ENCODE assay signal across 10 cellular contexts in genomic region chr1:155137550-155137949, GRCh38. TPM values are rescaled to one million over a fixed set of nuclear protein-coding genes. Genes with fewer than 3 reads are reported as not detected.
DNase-seq lines count a peak whose midpoint lies in the region; ATAC-seq and TF ChIP-seq lines count a peak whose summit lies in the region.
"Had no signal": no experiment of that assay in that cellular context is flagged by ENCODE, and none has a peak within 500 bp of the region (broad histone marks: within the 10 kb centered on the region; RNA-seq: fewer than 3 reads in every experiment).

No MANE protein-coding gene starts in this region.

- peaks cover 14% of the 10 kb centered on the region for H3K36me3 Mint-ChIP-seq in activated CD8-positive, alpha-beta memory T cell treated with anti-CD3 and anti-CD28 coated beads, Interleukin-2, amount 10 ng/mL, durations not matched to agents 7 days and 5 days
- H3K36me3 Mint-ChIP-seq in endodermal cell (ENCODE audit: low read depth): peaks cover 15% of the 10 kb centered on the region
- peaks cover 66% of the 10 kb centered on the region for H3K36me3 Mint-ChIP-seq in stimulated activated effector memory CD8-positive, alpha-beta T cell treated with anti-CD3 and anti-CD28 coated beads, Interleukin-12 subunit alpha, Interleukin-12 subunit beta, amount 100 ng/mL, for 72 hours

- no peak for ATAC-seq in activated CD8-positive, alpha-beta memory T cell treated with anti-CD3 and anti-CD28 coated beads, Interleukin-2, amount 10 ng/mL, durations not matched to agents 7 days and 5 days
- ATAC-seq in RWPE2 (ENCODE audit: low read depth): no peak
- ATAC-seq in stimulated activated effector memory CD8-positive, alpha-beta T cell treated with anti-CD3 and anti-CD28 coated beads, Interleukin-12 subunit alpha, Interleukin-12 subunit beta, amount 100 ng/mL, for 72 hours: no peak
- ATAC-seq in GM19324 (IDR thresholded peaks at IDR 0.05; ENCODE audit: low FRiP score, unreplicated experiment): no peak

- H3K4me1 ChIP-seq in RWPE2 (ENCODE audit: insufficient read depth, poor library complexity, severe bottlenecking) (peaks cover 6% of the 10 kb centered on the region), endodermal cell (ENCODE audit: control insufficient read depth, insufficient read depth, low read length) (peaks cover 4% of the 10 kb centered on the region)

- DNase-seq in activated CD8-positive, alpha-beta memory T cell treated with anti-CD3 and anti-CD28 coated beads, Interleukin-2, amount 10 ng/mL, durations not matched to agents 7 days and 5 days: no peak
- DNase-seq in activated CD8-positive, alpha-beta memory T cell treated with anti-CD3 and anti-CD28 coated beads, Interleukin-2, amount 50 U/mL, for 48 hours: no peak
- DNase-seq in RWPE2 (ENCODE audit: low spot score): no peak
- no peak for DNase-seq in endodermal cell
- no peak for DNase-seq in stimulated activated effector memory CD8-positive, alpha-beta T cell treated with anti-CD3 and anti-CD28 coated beads, Interleukin-12 subunit alpha, Interleukin-12 subunit beta, amount 100 ng/mL, for 72 hours (ENCODE audit: low spot score in 2 of 2)
- DNase-seq in SHP77 (lab: John Stamatoyannopoulos, UW): no peak
- DNase-seq in cerebellar nuclear complex (lab: John Stamatoyannopoulos, UW): no peak
- DNase-seq: nucleus accumbens, testis had no signal

- H3K9me3 ChIP-seq in RWPE2 (ENCODE audit: severe bottlenecking): no peaks in the 10 kb centered on the region
- H3K9me3 ChIP-seq in endodermal cell (ENCODE audit: control insufficient read depth, low read length): no peaks in the 10 kb centered on the region
- H3K9me3 ChIP-seq: testis had no signal

- peak overlapping the region; percentile 98 for H3K27ac Mint-ChIP-seq in activated CD8-positive, alpha-beta memory T cell treated with anti-CD3 and anti-CD28 coated beads, Interleukin-2, amount 10 ng/mL, durations not matched to agents 7 days and 5 days
- no peak overlapping the region for H3K27ac Mint-ChIP-seq in endodermal cell
- peak overlapping the region; percentile 99 for H3K27ac Mint-ChIP-seq in stimulated activated effector memory CD8-positive, alpha-beta T cell treated with anti-CD3 and anti-CD28 coated beads, Interleukin-12 subunit alpha, Interleukin-12 subunit beta, amount 100 ng/mL, for 72 hours

- H3K4me3 ChIP-seq in RWPE2 (ENCODE audit: severe bottlenecking) (no peak overlapping the region), endodermal cell (ENCODE audit: low read length) (peak overlapping the region; percentile 99)
- H3K4me3 ChIP-seq: testis had no signal

- H3K4me3 Mint-ChIP-seq in activated CD8-positive, alpha-beta memory T cell treated with anti-CD3 and anti-CD28 coated beads, Interleukin-2, amount 10 ng/mL, durations not matched to agents 7 days and 5 days: peak overlapping the region; percentile 97
- peak overlapping the region; percentile 94 for H3K4me3 Mint-ChIP-seq in endodermal cell
- peak overlapping the region; percentile 98 for H3K4me3 Mint-ChIP-seq in stimulated activated effector memory CD8-positive, alpha-beta T cell treated with anti-CD3 and anti-CD28 coated beads, Interleukin-12 subunit alpha, Interleukin-12 subunit beta, amount 100 ng/mL, for 72 hours

- H3K36me3 ChIP-seq in RWPE2 (ENCODE audit: low read depth) (peaks cover 34% of the 10 kb centered on the region), endodermal cell (ENCODE audit: control insufficient read depth, insufficient read depth, low read length) (peaks cover 12% of the 10 kb centered on the region)

- CTCF ChIA-PET in activated CD8-positive, alpha-beta memory T cell treated with anti-CD3 and anti-CD28 coated beads, Interleukin-2, amount 10 ng/mL, durations not matched to agents 7 days and 5 days (lab: Charles Lee): interaction anchor here (0.9 to 5.1 kb wide), 7 partner anchors 30 to 56 kb away, joined by 3 to 32 read pairs (median 15); partner anchors contain the start of gene KRTCAP2

- H3K27ac ChIP-seq in RWPE2 (ENCODE audit: poor library complexity, severe bottlenecking) (peak overlapping the region; percentile 91), endodermal cell (ENCODE audit: low read depth, low read length) (no peak overlapping the region)

- TF ChIP-seq CTCF in RWPE2 (IDR thresholded peaks at IDR 0.05; ENCODE audit: poor library complexity, severe bottlenecking): no peak
- TF ChIP-seq CTCF in endodermal cell (conservative IDR thresholded peaks at IDR 0.05): no peak

- H3K9me3 Mint-ChIP-seq in activated CD8-positive, alpha-beta memory T cell treated with anti-CD3 and anti-CD28 coated beads, Interleukin-2, amount 10 ng/mL, durations not matched to agents 7 days and 5 days (ENCODE audit: low read depth): no peaks in the 10 kb centered on the region
- no peaks in the 10 kb centered on the region for H3K9me3 Mint-ChIP-seq in endodermal cell
- H3K9me3 Mint-ChIP-seq in stimulated activated effector memory CD8-positive, alpha-beta T cell treated with anti-CD3 and anti-CD28 coated beads, Interleukin-12 subunit alpha, Interleukin-12 subunit beta, amount 100 ng/mL, for 72 hours: no peaks in the 10 kb centered on the region

- H3K9ac ChIP-seq in endodermal cell (ENCODE audit: extremely low read depth, low read length, poor library complexity, severe bottlenecking): no peak overlapping the region

- WGBS in endodermal cell (ENCODE audit: insufficient coverage in 1 of 2, insufficient read length in 1 of 2), 2 experiments: 89 to 91% methylated on average over 4 to 5 of the region's 5 CpGs

- peaks cover 5% of the 10 kb centered on the region for H3K27me3 Mint-ChIP-seq in activated CD8-positive, alpha-beta memory T cell treated with anti-CD3 and anti-CD28 coated beads, Interleukin-2, amount 10 ng/mL, durations not matched to agents 7 days and 5 days
- H3K27me3 Mint-ChIP-seq in endodermal cell (ENCODE audit: insufficient read depth): peaks cover 28% of the 10 kb centered on the region

- H3K4me1 Mint-ChIP-seq in activated CD8-positive, alpha-beta memory T cell treated with anti-CD3 and anti-CD28 coated beads, Interleukin-2, amount 10 ng/mL, durations not matched to agents 7 days and 5 days: peaks cover 39% of the 10 kb centered on the region
- H3K4me1 Mint-ChIP-seq in endodermal cell: peaks cover 13% of the 10 kb centered on the region
- peaks cover 44% of the 10 kb centered on the region for H3K4me1 Mint-ChIP-seq in stimulated activated effector memory CD8-positive, alpha-beta T cell treated with anti-CD3 and anti-CD28 coated beads, Interleukin-12 subunit alpha, Interleukin-12 subunit beta, amount 100 ng/mL, for 72 hours

- H3K27me3 ChIP-seq in RWPE2 (ENCODE audit: insufficient read depth, poor library complexity, severe bottlenecking) (no peaks in the 10 kb centered on the region), endodermal cell (ENCODE audit: control insufficient read depth, insufficient read depth, low read length, poor library complexity, severe bottlenecking) (peaks cover 3% of the 10 kb centered on the region)
- H3K27me3 ChIP-seq: testis had no signal

RNA-seq across cellular contexts. Expression of gene SLC50A1, which starts 1.9 kb away (rescaled TPM):
- 10 to 100 TPM; 39.8 to 41.2 TPM for total RNA-seq in activated CD8-positive, alpha-beta memory T cell treated with anti-CD3 and anti-CD28 coated beads, Interleukin-2, amount 10 ng/mL, durations not matched to agents 7 days and 5 days
- total RNA-seq in endodermal cell: 10 to 100 TPM; 25.1 to 29.8 TPM
- 32.0 TPM for polyA plus RNA-seq in endodermal cell (2013, experiment 1 of 2)
- polyA plus RNA-seq in endodermal cell (2013, experiment 2 of 2): 27.5 TPM

RNA-seq across cellular contexts. Expression of gene DPM3, which starts 2.8 kb away (rescaled TPM):
- total RNA-seq in activated CD8-positive, alpha-beta memory T cell treated with anti-CD3 and anti-CD28 coated beads, Interleukin-2, amount 10 ng/mL, durations not matched to agents 7 days and 5 days: 10 to 100 TPM; 54.2 to 57.0 TPM
- 10 to 100 TPM; 48.8 to 73.4 TPM for total RNA-seq in endodermal cell
- 89.8 TPM for polyA plus RNA-seq in endodermal cell (2013, experiment 1 of 2)
- 83.0 TPM for polyA plus RNA-seq in endodermal cell (2013, experiment 2 of 2)

RNA-seq across cellular contexts. Expression of gene EFNA1, which starts 9.9 kb away (rescaled TPM):
- total RNA-seq in activated CD8-positive, alpha-beta memory T cell treated with anti-CD3 and anti-CD28 coated beads, Interleukin-2, amount 10 ng/mL, durations not matched to agents 7 days and 5 days: not detected
- 1 to 10 TPM; 3.6 to 5.0 TPM for total RNA-seq in endodermal cell
- polyA plus RNA-seq in endodermal cell (2013, experiment 1 of 2): 4.0 TPM
- polyA plus RNA-seq in endodermal cell (2013, experiment 2 of 2): 4.6 TPM

RNA-seq across cellular contexts. Expression of gene KRTCAP2, which starts 35.6 kb away (rescaled TPM):
- total RNA-seq in activated CD8-positive, alpha-beta memory T cell treated with anti-CD3 and anti-CD28 coated beads, Interleukin-2, amount 10 ng/mL, durations not matched to agents 7 days and 5 days: 100 to 1,000 TPM; 166 to 177 TPM
- total RNA-seq in endodermal cell: 100 to 1,000 TPM; 143 to 152 TPM
- polyA plus RNA-seq in endodermal cell (2013, experiment 1 of 2): 161 TPM
- 154 TPM for polyA plus RNA-seq in endodermal cell (2013, experiment 2 of 2)

RNA-seq across cellular contexts. Expression of gene TRIM46, which starts 36.1 kb away (rescaled TPM):
- total RNA-seq in activated CD8-positive, alpha-beta memory T cell treated with anti-CD3 and anti-CD28 coated beads, Interleukin-2, amount 10 ng/mL, durations not matched to agents 7 days and 5 days: 10 to 100 TPM; 11.2 to 16.1 TPM
- 1 to 10 TPM; 5.1 to 7.1 TPM for total RNA-seq in endodermal cell
- polyA plus RNA-seq in endodermal cell (2013, experiment 1 of 2): 9.8 TPM
- 9.5 TPM for polyA plus RNA-seq in endodermal cell (2013, experiment 2 of 2)

Comparison
In these comparisons a context has a peak if more than half of its experiments do, and no peak if none do; other contexts are left out.
1. RNA of gene EFNA1, which starts 9.9 kb away (total RNA-seq): 3.6 to 5.0 TPM in endodermal cell; not detected in activated CD8-positive, alpha-beta memory T cell treated with anti-CD3 and anti-CD28 coated beads, Interleukin-2, amount 10 ng/mL, durations not matched to agents 7 days and 5 days; every median in the first group is over 4 times any median in the second.
2. Peak in every context shown above with its lines, with median percentiles within 50 percentile points of each other: H3K4me3 Mint-ChIP-seq.